In the genomic region with DNA sequence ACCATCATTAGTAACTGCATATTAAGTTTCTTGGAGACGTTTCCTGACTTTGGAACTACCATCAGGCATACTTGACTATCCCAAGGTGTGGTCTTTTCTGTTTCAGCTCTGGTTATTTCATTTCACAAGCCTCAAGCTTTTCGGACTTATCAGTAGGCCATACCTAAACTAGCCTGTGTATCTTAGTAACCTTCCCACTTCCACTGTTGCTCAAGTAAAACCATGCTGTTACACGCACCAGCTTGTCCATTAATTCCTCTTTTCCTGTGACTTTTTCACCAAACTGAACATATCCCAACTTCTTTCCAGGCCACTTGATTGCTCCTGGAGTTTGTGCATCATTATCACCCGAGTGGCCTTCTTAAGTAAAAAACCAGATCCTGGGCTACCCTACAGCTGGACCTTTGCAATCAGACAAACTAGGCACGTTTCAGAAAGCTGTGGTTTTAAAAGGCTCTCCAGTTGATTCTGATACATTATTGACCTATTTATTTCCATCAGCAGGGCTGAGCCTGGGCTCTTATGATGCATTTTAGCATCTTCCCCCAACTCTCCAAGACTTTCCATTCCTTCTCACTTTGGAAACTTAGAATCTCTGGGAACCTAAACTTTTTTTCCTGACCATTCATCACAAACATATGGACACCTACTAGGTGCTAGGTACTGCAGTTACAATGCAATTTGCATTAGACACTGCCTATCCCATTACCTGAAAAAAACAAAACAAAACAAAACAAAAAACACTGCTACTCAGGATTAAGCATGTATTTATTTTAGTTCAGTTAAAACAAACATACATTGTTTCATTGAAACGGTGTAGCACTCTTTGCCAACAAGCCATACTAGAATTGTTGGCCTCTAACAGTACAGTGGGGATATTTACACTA, we compare ENCODE assay signal across 1 cellular context.
TF ChIP-seq lines count a peak whose summit lies in the region.

No MANE protein-coding gene starts in this region.

TF ChIP-seq in SK-N-SH, 30 proteins besides CTCF, POLR2A, EP300 and RAD21 (continued from another document):
- TF ChIP-seq REST (IDR thresholded peaks at IDR 0.05; ENCODE audit: low read depth, low read length) (no peak), FOXM1 (IDR thresholded peaks at IDR 0.05; ENCODE audit: low read depth) (no peak; the same call in 1 of the 2 replicates), MEF2A (IDR thresholded peaks at IDR 0.05; ENCODE audit: borderline replicate concordance, low read depth) (no peak), RCOR1 (IDR thresholded peaks at IDR 0.05; ENCODE audit: low read length) (no peak), MXI1 (IDR thresholded peaks at IDR 0.05; ENCODE audit: low read depth, low read length) (no peak), FOSL2 (IDR thresholded peaks at IDR 0.05; ENCODE audit: borderline replicate concordance, low read depth) (no peak; the same call in 1 of the 2 replicates), ZBTB33 (IDR thresholded peaks at IDR 0.05; ENCODE audit: borderline replicate concordance, low read depth) (peak; percentile 6; the same call in 1 of the 2 replicates), RFX5 (IDR thresholded peaks at IDR 0.05; ENCODE audit: low read length) (no peak), USF1 (IDR thresholded peaks at IDR 0.05; ENCODE audit: borderline replicate concordance, low read depth) (no peak), SMC3 (IDR thresholded peaks at IDR 0.05; ENCODE audit: low read depth, low read length) (peak; percentile 26; the same call in 1 of the 2 replicates), POLR2AphosphoS5 (IDR thresholded peaks at IDR 0.05; ENCODE audit: low read depth, low read length) (peak; percentile 91), GATA2 (CRISPR knock-in tag; IDR thresholded peaks at IDR 0.05) (no peak), CHD2 (IDR thresholded peaks at IDR 0.05; ENCODE audit: low read length, partially characterized antibody) (no peak), ELF1 (IDR thresholded peaks at IDR 0.05) (peak; percentile 37; the same call in 1 of the 2 replicates), RXRA (IDR thresholded peaks at IDR 0.05; ENCODE audit: borderline replicate concordance, low read depth) (no peak), FOXJ3 (CRISPR knock-in tag; IDR thresholded peaks at IDR 0.05) (no peak), NFIC (IDR thresholded peaks at IDR 0.05; ENCODE audit: borderline replicate concordance) (no peak; the same call in 1 of the 2 replicates), TAF1 (IDR thresholded peaks at IDR 0.05; ENCODE audit: borderline replicate concordance, low read depth, low read length) (0 out of 2 replicates have a peak, but pooled peaks have one; percentile 10), IRF3 (IDR thresholded peaks at IDR 0.05; ENCODE audit: low read depth, low read length) (no peak)
